Comparison of ENCODE assay signal across 10 cellular contexts in genomic region chrX:3939967-3940610, GRCh38.
DNase-seq lines count a peak whose midpoint lies in the region; ATAC-seq and TF ChIP-seq lines count a peak whose summit lies in the region.
"Had no signal": no experiment of that assay in that cellular context is flagged by ENCODE, and none has a peak within 500 bp of the region (broad histone marks: within the 10 kb centered on the region; RNA-seq: fewer than 3 reads in every experiment).

No MANE protein-coding gene starts in this region.

- TF ChIP-seq CTCF in C4-2B (conservative IDR thresholded peaks at IDR 0.05): peak; percentile 54
- peak in 1 of 2 experiments; percentile 61; a peak in 3 of 4 replicates for TF ChIP-seq CTCF in GM23338 (conservative IDR thresholded peaks at IDR 0.05; ENCODE audit: low read depth in 2 of 2)
- peak in 1 of 6 experiments; percentile 22 for TF ChIP-seq CTCF in upper lobe of left lung (IDR thresholded peaks at IDR 0.05)

- peaks cover 3% of the 10 kb centered on the region; the same call in 2 of the 3 replicates for H3K4me1 Mint-ChIP-seq in GM23338
- H3K4me1 Mint-ChIP-seq: activated naive CD4-positive, alpha-beta T cell treated with anti-CD3 and anti-CD28 coated beads, Interleukin-2, amount 50 U/mL, for 24 hours had no signal

- H3K4me3 ChIP-seq in GM23338: no peak overlapping the region
- no peak overlapping the region for H3K4me3 ChIP-seq in upper lobe of left lung
- H3K4me3 ChIP-seq: spleen had no signal

- no peaks in the 10 kb centered on the region for H3K9me2 ChIP-seq in GM23338 (ENCODE audit: insufficient read depth)

- H3K27ac ChIP-seq in C4-2B (no peak overlapping the region), GM23338 (ENCODE audit: low read depth) (no peak overlapping the region), upper lobe of left lung (no peak overlapping the region)
- H3K27ac ChIP-seq: spleen had no signal

- H3K4me3 Mint-ChIP-seq in GM23338: no peak overlapping the region
- H3K4me3 Mint-ChIP-seq: activated naive CD4-positive, alpha-beta T cell treated with anti-CD3 and anti-CD28 coated beads, Interleukin-2, amount 50 U/mL, for 24 hours had no signal

- H3K27me3 ChIP-seq in GM23338 (ENCODE audit: insufficient read depth) (no peaks in the 10 kb centered on the region), upper lobe of left lung (no peaks in the 10 kb centered on the region)

- H3K36me3 ChIP-seq in GM23338 (ENCODE audit: insufficient read depth) (no peaks in the 10 kb centered on the region), upper lobe of left lung (no peaks in the 10 kb centered on the region)
- H3K36me3 ChIP-seq: spleen had no signal

- TF ChIP-seq EP300 in upper lobe of left lung (IDR thresholded peaks at IDR 0.05): no peak

- no peak for ATAC-seq in GM23338
- ATAC-seq in upper lobe of left lung (ENCODE audit: low FRiP score in 2 of 2): no peak
- ATAC-seq in GM18909 (IDR thresholded peaks at IDR 0.05; ENCODE audit: poor library complexity, unreplicated experiment): no peak

- peaks cover 2% of the 10 kb centered on the region; the same call in 1 of the 3 replicates for H3K9me3 Mint-ChIP-seq in GM23338
- H3K9me3 Mint-ChIP-seq: activated naive CD4-positive, alpha-beta T cell treated with anti-CD3 and anti-CD28 coated beads, Interleukin-2, amount 50 U/mL, for 24 hours had no signal

- H2AFZ ChIP-seq in GM23338: no peak overlapping the region

- H3K27ac Mint-ChIP-seq in GM23338: no peak overlapping the region
- H3K27ac Mint-ChIP-seq: activated naive CD4-positive, alpha-beta T cell treated with anti-CD3 and anti-CD28 coated beads, Interleukin-2, amount 50 U/mL, for 24 hours had no signal

- no peaks in the 10 kb centered on the region for H3K79me2 ChIP-seq in GM23338 (replicated peaks; ENCODE audit: insufficient read depth)

- no peaks in the 10 kb centered on the region; the same call in 2 of the 3 replicates for H3K36me3 Mint-ChIP-seq in GM23338 (ENCODE audit: low read depth)
- H3K36me3 Mint-ChIP-seq: activated naive CD4-positive, alpha-beta T cell treated with anti-CD3 and anti-CD28 coated beads, Interleukin-2, amount 50 U/mL, for 24 hours had no signal

- TF ChIP-seq POLR2A in upper lobe of left lung (IDR thresholded peaks at IDR 0.05): no peak

- H4K20me1 ChIP-seq in GM23338 (replicated peaks; ENCODE audit: insufficient read depth): no peaks in the 10 kb centered on the region

- H3F3A ChIP-seq in GM23338 (replicated peaks; ENCODE audit: low read depth): no peaks in the 10 kb centered on the region

- H3K9me3 ChIP-seq in upper lobe of left lung: no peaks in the 10 kb centered on the region

- peak; percentile 51 for DNase-seq in GM23338 (ENCODE audit: low spot score)
- DNase-seq in RPMI8226: peak; percentile 35
- peak; percentile 11 for DNase-seq in iPS-NIHi11 (ENCODE audit: low spot score)
- no peak for DNase-seq in upper lobe of left lung
- no peak for DNase-seq in DMS79 (lab: John Stamatoyannopoulos, UW)
- no peak for DNase-seq in epidermal melanocyte (ENCODE audit: insufficient read length, low spot score)
- DNase-seq: spleen had no signal

- WGBS in upper lobe of left lung, 2 donors: 27 to 30% methylated on average over 4 of the region's 4 CpGs

- H3K4me1 ChIP-seq in GM23338 (ENCODE audit: insufficient read depth) (no peaks in the 10 kb centered on the region), upper lobe of left lung (no peaks in the 10 kb centered on the region)
- H3K4me1 ChIP-seq: spleen had no signal

- H3K27me3 Mint-ChIP-seq in GM23338 (ENCODE audit: insufficient read depth, low read depth, poor library complexity): no peaks in the 10 kb centered on the region

- no peak overlapping the region for H3K4me2 ChIP-seq in GM23338

TF ChIP-seq in GM23338, 12 proteins besides CTCF, POLR2A, EP300 and RAD21 (continues in another document):
- TF ChIP-seq JUNB (IDR thresholded peaks at IDR 0.05; ENCODE audit: unreplicated experiment) (no peak), POLR2AphosphoS5 (IDR thresholded peaks at IDR 0.05; ENCODE audit: low read depth) (no peak), ETS1 (IDR thresholded peaks at IDR 0.05) (no peak), NANOG (IDR thresholded peaks at IDR 0.05; ENCODE audit: borderline replicate concordance) (no peak), REST (IDR thresholded peaks at IDR 0.05; ENCODE audit: unreplicated experiment) (no peak), CREB1 (CRISPR knock-in tag; IDR thresholded peaks at IDR 0.05; ENCODE audit: low read depth) (no peak), STAT1 (IDR thresholded peaks at IDR 0.05; ENCODE audit: unreplicated experiment) (no peak), ZNF331 (CRISPR knock-in tag; IDR thresholded peaks at IDR 0.05; ENCODE audit: low read depth) (no peak), EZH2 (IDR thresholded peaks at IDR 0.05; ENCODE audit: low read depth, unreplicated experiment) (no peak)

Comparison
In these comparisons a context has a peak if more than half of its experiments do, and no peak if none do; other contexts are left out.
1. DNase-seq: peak in GM23338 (single experiment), RPMI8226 (single experiment) and iPS-NIHi11 (single experiment); none in upper lobe of left lung (0 of 2), DMS79 (single experiment) and epidermal melanocyte (single experiment).